11 cellular contexts compared by ENCODE assay signal in the genomic region with DNA sequence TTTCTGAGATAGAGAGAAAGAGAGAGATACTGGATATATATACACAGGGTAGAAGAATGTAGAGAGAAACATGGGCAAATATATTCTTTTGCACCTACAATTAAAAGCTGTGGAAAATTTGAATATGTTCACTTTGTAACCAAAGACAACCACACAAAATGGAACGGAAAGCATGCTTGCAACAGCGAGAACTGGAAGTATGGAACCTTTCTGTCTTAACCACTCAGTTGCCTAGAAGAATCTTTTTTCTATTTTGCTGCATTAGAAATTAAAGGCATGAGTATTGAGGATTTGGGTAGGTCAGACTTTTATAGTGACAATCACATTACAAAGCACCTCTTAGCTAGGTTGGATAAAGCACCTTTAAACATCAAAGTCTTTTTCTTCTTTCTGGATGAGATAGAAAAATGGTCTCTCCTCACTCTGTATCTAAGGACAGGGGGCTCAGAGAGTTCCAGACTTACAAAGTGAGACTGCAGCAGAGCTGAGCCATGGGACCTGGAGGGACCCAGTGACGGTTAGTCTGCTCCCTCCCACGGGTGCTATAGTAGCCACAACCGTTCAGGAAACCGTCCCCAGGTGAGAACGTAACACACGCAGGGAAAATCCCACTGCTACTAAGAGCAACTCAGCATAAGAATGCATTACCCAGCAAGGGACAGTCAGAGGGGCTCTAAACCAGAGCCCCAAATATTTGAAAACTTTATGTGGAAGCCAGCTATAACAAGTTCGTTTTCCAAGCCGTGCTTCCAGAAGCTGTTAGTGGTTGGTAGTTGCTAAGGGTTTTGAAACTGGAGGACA.
DNase-seq lines count a peak whose midpoint lies in the region; ATAC-seq and TF ChIP-seq lines count a peak whose summit lies in the region.
"Had no signal": no experiment of that assay in that cellular context is flagged by ENCODE, and none has a peak within 500 bp of the region (broad histone marks: within the 10 kb centered on the region; RNA-seq: fewer than 3 reads in every experiment).

No MANE protein-coding gene starts in this region.

- 45% methylated on average over 10 of the region's 10 CpGs for WGBS in suprapubic skin
- 50 to 52% methylated on average over 10 of the region's 10 CpGs for WGBS in lower leg skin, 2 donors

- peak overlapping the region; percentile 78 for H3K27ac ChIP-seq in left ventricle myocardium inferior (replicated peaks)
- H3K27ac ChIP-seq in suprapubic skin: peak overlapping the region; percentile 78
- H3K27ac ChIP-seq: cardiac muscle cell, VCaP had no signal

- H3K9me3 ChIP-seq in left ventricle myocardium inferior (replicated peaks) (no peaks in the 10 kb centered on the region), suprapubic skin (no peaks in the 10 kb centered on the region)
- H3K9me3 ChIP-seq: BE2C had no signal

- DNase-seq in left ventricle myocardium inferior (no peak), Right ventricle myocardium superior (no peak), suprapubic skin (ENCODE audit: low spot score in 2 of 2) (no peak), OCI-M2 (lab: John Stamatoyannopoulos, UW; ENCODE audit: unreplicated experiment) (no peak), lower leg skin (ENCODE audit: low spot score in 2 of 2) (no peak)
- DNase-seq in activated gamma-delta T cell treated with anti-CD3 and anti-CD28 coated beads, Interleukin-2, amount 50 U/mL, for 16 hours (ENCODE audit: low read depth): peak; percentile 68
- DNase-seq: BE2C had no signal

- H3K4me3 ChIP-seq in left ventricle myocardium inferior (no peak overlapping the region), suprapubic skin (peak overlapping the region; percentile 19), lower leg skin (ENCODE audit: low read depth, poor library complexity, severe bottlenecking) (no peak overlapping the region)
- H3K4me3 ChIP-seq: cardiac muscle cell had no signal

- H3K4me1 ChIP-seq in left ventricle myocardium inferior: peaks cover 87% of the 10 kb centered on the region
- H3K4me1 ChIP-seq in suprapubic skin: peaks cover 76% of the 10 kb centered on the region

- no peaks in the 10 kb centered on the region for H3K36me3 ChIP-seq in left ventricle myocardium inferior
- H3K36me3 ChIP-seq in suprapubic skin: no peaks in the 10 kb centered on the region
- H3K36me3 ChIP-seq: BE2C, cardiac muscle cell had no signal

- H3K27me3 ChIP-seq in left ventricle myocardium inferior (ENCODE audit: low read depth) (no peaks in the 10 kb centered on the region), suprapubic skin (no peaks in the 10 kb centered on the region)
- H3K27me3 ChIP-seq: BE2C had no signal

- ATAC-seq in Right ventricle myocardium superior (ENCODE audit: poor library complexity) (no peak), HG02798 (IDR thresholded peaks at IDR 0.05; ENCODE audit: poor library complexity, unreplicated experiment) (peak; percentile 46), GM21576 (IDR thresholded peaks at IDR 0.05; ENCODE audit: unreplicated experiment) (no peak)

- intact Hi-C loops in left ventricle myocardium inferior (cut with micrococcal nuclease) (no loop called here), Right ventricle myocardium superior (cut with DNase I) (no loop called here), lower leg skin (cut with DNase I; ENCODE audit: low total_unique reads) (no loop called here)

- TF ChIP-seq POLR2A in suprapubic skin (IDR thresholded peaks at IDR 0.05): no peak
- no peak for TF ChIP-seq POLR2A in lower leg skin (IDR thresholded peaks at IDR 0.05)

- TF ChIP-seq EP300 in suprapubic skin (IDR thresholded peaks at IDR 0.05): no peak

- TF ChIP-seq CTCF in left ventricle myocardium inferior (IDR thresholded peaks at IDR 0.05; ENCODE audit: borderline replicate concordance) (no peak), suprapubic skin (IDR thresholded peaks at IDR 0.05) (no peak), lower leg skin (IDR thresholded peaks at IDR 0.05) (no peak)
